13 cellular contexts compared by ENCODE assay signal in the genomic region with DNA sequence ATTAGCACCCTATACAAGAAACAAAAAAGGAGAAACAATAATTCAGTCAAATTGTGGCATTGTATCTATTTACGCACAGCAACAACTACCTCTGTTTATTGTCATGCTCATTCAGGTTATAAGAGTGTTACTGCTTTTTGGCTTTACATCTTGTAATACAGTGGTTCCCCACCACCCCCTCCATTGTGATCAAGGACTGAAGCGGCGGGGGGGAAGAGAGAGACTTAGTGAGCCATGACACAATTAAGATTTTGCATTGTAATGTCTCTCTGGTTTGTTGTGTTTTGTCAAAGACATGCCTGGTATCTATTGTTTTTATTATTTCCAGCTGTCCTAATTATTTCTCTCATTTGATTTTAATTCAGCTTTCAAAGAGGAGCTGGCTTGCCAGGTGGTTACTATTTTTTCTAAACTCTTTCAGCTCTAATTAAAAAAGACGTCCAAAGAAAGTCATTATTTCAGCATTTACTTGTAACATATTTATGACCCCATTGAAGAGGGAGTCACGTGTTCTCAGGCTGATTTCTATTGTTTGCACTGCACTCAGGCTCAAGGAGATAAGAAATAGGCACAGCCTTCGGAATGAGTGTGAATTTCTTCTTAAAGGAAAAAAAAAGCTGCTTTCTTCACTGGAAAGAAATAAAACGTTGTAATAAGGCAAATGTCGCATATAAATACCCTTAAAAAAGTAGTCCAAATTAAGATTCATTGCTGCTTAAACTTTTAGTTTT.
DNase-seq lines count a peak whose midpoint lies in the region; ATAC-seq and TF ChIP-seq lines count a peak whose summit lies in the region.
"Had no signal": no experiment of that assay in that cellular context is flagged by ENCODE, and none has a peak within 500 bp of the region (broad histone marks: within the 10 kb centered on the region; RNA-seq: fewer than 3 reads in every experiment).

No MANE protein-coding gene starts in this region.

- no peak overlapping the region for H3K27ac Mint-ChIP-seq in Caco-2 (ENCODE audit: unreplicated experiment)
- no peak overlapping the region for H3K27ac Mint-ChIP-seq in activated T-helper 17 cell treated with anti-CD3 and anti-CD28 coated beads, Interleukin-2, amount 50 U/mL, for 72 hours
- H3K27ac Mint-ChIP-seq: T-helper 1 cell treated with Interleukin-12 subunit alpha and Interleukin-12 subunit beta and Interleukin-4 antibody, amounts not matched to agents 30 μg/mL and 1 μg/mL, for 36 hours had no signal

- no peaks in the 10 kb centered on the region for H3K79me2 ChIP-seq in mesendoderm (ENCODE audit: control insufficient read depth, insufficient read depth, low read length)

- ATAC-seq in SK-N-SH treated with all-trans-retinoic acid at 6 μM for 48 hours (peak; percentile 40; the same call in 1 of the 3 replicates), aorta (ENCODE audit: low FRiP score) (no peak), GM18873 (IDR thresholded peaks at IDR 0.05; ENCODE audit: low FRiP score, unreplicated experiment) (no peak)
- no peak for ATAC-seq in activated T-helper 17 cell treated with anti-CD3 and anti-CD28 coated beads, Interleukin-2, amount 50 U/mL, for 72 hours (replicated peaks)
- ATAC-seq: gastroesophageal sphincter had no signal

- CTCF ChIA-PET in Caco-2 (lab: Charles Lee) = no interaction called here

- no peak overlapping the region for H3K4me2 ChIP-seq in mesendoderm (ENCODE audit: low read length)

- no peak overlapping the region for H2BK120ac ChIP-seq in mesendoderm (ENCODE audit: low read depth, low read length)

- no peaks in the 10 kb centered on the region for H3K79me1 ChIP-seq in mesendoderm (ENCODE audit: low read length)

- TF ChIP-seq CTCF in Caco-2 (IDR thresholded peaks at IDR 0.05; ENCODE audit: insufficient read depth in 1 of 2, low read depth in 1 of 2, low read length in 1 of 2, severe bottlenecking in 1 of 2, unreplicated experiment in 1 of 2) = no peak

- BruUV-seq in Caco-2 (replicated peaks; lab: Mats Ljungman, UMichigan) = no TSS peak

- peak overlapping the region; percentile 12 for H3K4ac ChIP-seq in mesendoderm (ENCODE audit: low read depth, low read length)

- H3K36me3 Mint-ChIP-seq in Caco-2 (ENCODE audit: insufficient read depth, unreplicated experiment) = no peaks in the 10 kb centered on the region
- H3K36me3 Mint-ChIP-seq in activated T-helper 17 cell treated with anti-CD3 and anti-CD28 coated beads, Interleukin-2, amount 50 U/mL, for 72 hours (ENCODE audit: low read depth) = no peaks in the 10 kb centered on the region

- POLR2A ChIA-PET in Caco-2 (lab: Charles Lee) = no interaction called here

- H2BK15ac ChIP-seq in mesendoderm (replicated peaks; ENCODE audit: low read depth) = peak overlapping the region; percentile 25

- peaks cover 9% of the 10 kb centered on the region for H3K4me1 ChIP-seq in Caco-2
- H3K4me1 ChIP-seq in mesendoderm (ENCODE audit: control insufficient read depth, low read depth, low read length) = peaks cover 4% of the 10 kb centered on the region
- H3K4me1 ChIP-seq in aorta (ENCODE audit: control insufficient read depth in 1 of 2, insufficient read depth in 2 of 2, low read length in 2 of 2) = no peaks in the 10 kb centered on the region
- H3K4me1 ChIP-seq: gastroesophageal sphincter had no signal

- no peak overlapping the region for H2BK5ac ChIP-seq in mesendoderm (ENCODE audit: low read length)

- DNase-seq in Caco-2 (peak; percentile 29 to 41), NCI-H1105 treated with DMSO at 0.1 percent for 48 hours (lab: John Stamatoyannopoulos, UW) (peak; percentile 100), mesendoderm (peak; percentile 66), dedifferentiated amniotic fluid mesenchymal stem cell (ENCODE audit: extremely low spot score) (no peak), aorta (no peak)
- DNase-seq: activated effector memory CD4-positive, alpha-beta T cell treated with anti-CD3 and anti-CD28 coated beads, Interleukin-2, amount 50 U/mL, for 16 hours; AML-193; effector memory CD4-positive, alpha-beta T cell had no signal

- H3K36me3 ChIP-seq in Caco-2 (ENCODE audit: control insufficient read depth, insufficient read depth, low read length) = no peaks in the 10 kb centered on the region
- no peaks in the 10 kb centered on the region for H3K36me3 ChIP-seq in mesendoderm (ENCODE audit: control insufficient read depth, insufficient read depth, low read length)
- no peaks in the 10 kb centered on the region for H3K36me3 ChIP-seq in aorta (ENCODE audit: control insufficient read depth in 1 of 2, insufficient read depth in 2 of 2, low read length in 1 of 2)
- H3K36me3 ChIP-seq: gastroesophageal sphincter had no signal

- peaks cover 19% of the 10 kb centered on the region for H3K4me1 Mint-ChIP-seq in Caco-2 (ENCODE audit: low read depth, unreplicated experiment)
- H3K4me1 Mint-ChIP-seq in activated T-helper 17 cell treated with anti-CD3 and anti-CD28 coated beads, Interleukin-2, amount 50 U/mL, for 72 hours = peaks cover 14% of the 10 kb centered on the region

- no peak overlapping the region for H3K18ac ChIP-seq in mesendoderm (ENCODE audit: low read length)

- H3K27me3 ChIP-seq in Caco-2 (replicated peaks; ENCODE audit: control insufficient read depth, insufficient read depth, low read length) (no peaks in the 10 kb centered on the region), mesendoderm (ENCODE audit: insufficient read depth, low read length, poor library complexity) (no peaks in the 10 kb centered on the region), aorta (ENCODE audit: control insufficient read depth in 1 of 2, insufficient read depth in 2 of 2, low read length in 1 of 2) (no peaks in the 10 kb centered on the region)
- H3K27me3 ChIP-seq: gastroesophageal sphincter had no signal

- no peak overlapping the region for H3K23ac ChIP-seq in mesendoderm (ENCODE audit: low read length)

- no CpG with 5 or more reads among the region's 8 CpGs for WGBS in mesendoderm (ENCODE audit: extremely low coverage, insufficient coverage, low lambda C conversion rate)
- WGBS in aorta, 2 donors = 39 to 48% methylated on average over 7 to 8 of the region's 8 CpGs

- no peak overlapping the region for H3K4me3 ChIP-seq in Caco-2 (ENCODE audit: low read depth, low read length)
- no peak overlapping the region for H3K4me3 ChIP-seq in mesendoderm (ENCODE audit: low read length)
- no peak overlapping the region for H3K4me3 ChIP-seq in aorta (ENCODE audit: low read length in 2 of 2)
- H3K4me3 ChIP-seq: gastroesophageal sphincter had no signal

- no peaks in the 10 kb centered on the region for H3K27me3 Mint-ChIP-seq in Caco-2 (ENCODE audit: insufficient read depth, unreplicated experiment)
- no peaks in the 10 kb centered on the region for H3K27me3 Mint-ChIP-seq in activated T-helper 17 cell treated with anti-CD3 and anti-CD28 coated beads, Interleukin-2, amount 50 U/mL, for 72 hours

- intact Hi-C loops in Caco-2 (cut with micrococcal nuclease; ENCODE audit: unreplicated experiment) (no loop called here), aorta (cut with DNase I) (loop anchor here in 1 of 2 donors (10.0 kb wide), 1 partner anchor 57 kb away; no protein-coding TSS in a partner anchor)

- no peak overlapping the region for H2AK5ac ChIP-seq in mesendoderm (ENCODE audit: low read length)

- H3K27ac ChIP-seq in mesendoderm (ENCODE audit: low read depth, low read length) (no peak overlapping the region), aorta (ENCODE audit: low read depth in 1 of 2, low read length in 2 of 2) (no peak overlapping the region)
- H3K27ac ChIP-seq: gastroesophageal sphincter had no signal

- H4K5ac ChIP-seq in mesendoderm (ENCODE audit: low read length) = no peak overlapping the region

- H4K8ac ChIP-seq in mesendoderm (ENCODE audit: low read depth, low read length) = no peak overlapping the region

- no peak overlapping the region for H3K4me3 Mint-ChIP-seq in Caco-2 (ENCODE audit: unreplicated experiment)
- no peak overlapping the region for H3K4me3 Mint-ChIP-seq in activated T-helper 17 cell treated with anti-CD3 and anti-CD28 coated beads, Interleukin-2, amount 50 U/mL, for 72 hours
- H3K4me3 Mint-ChIP-seq: T-helper 1 cell treated with Interleukin-12 subunit alpha and Interleukin-12 subunit beta and Interleukin-4 antibody, amounts not matched to agents 30 μg/mL and 1 μg/mL, for 36 hours had no signal

- H3K56ac ChIP-seq in mesendoderm (ENCODE audit: low read length) = no peak overlapping the region

- no peaks in the 10 kb centered on the region for H3K9me3 Mint-ChIP-seq in Caco-2 (ENCODE audit: unreplicated experiment)
- H3K9me3 Mint-ChIP-seq in activated T-helper 17 cell treated with anti-CD3 and anti-CD28 coated beads, Interleukin-2, amount 50 U/mL, for 72 hours = no peaks in the 10 kb centered on the region

- H3K9me3 ChIP-seq in Caco-2 = no peaks in the 10 kb centered on the region
- H3K9me3 ChIP-seq in aorta (ENCODE audit: control insufficient read depth, low read length) = no peaks in the 10 kb centered on the region
- H3K9me3 ChIP-seq: gastroesophageal sphincter had no signal

- H3K9ac ChIP-seq in mesendoderm (ENCODE audit: low read length) = no peak overlapping the region

TF ChIP-seq in SK-N-SH treated with all-trans-retinoic acid at 6 μM for 48 hours, 23 proteins besides CTCF, POLR2A, EP300 and RAD21:
- TF ChIP-seq ARNTL (CRISPR knock-in tag; IDR thresholded peaks at IDR 0.05; ENCODE audit: borderline replicate concordance, low read depth) = 0 out of 2 replicates have a peak, but pooled peaks have one; percentile 8
- peak; percentile 79 for TF ChIP-seq TCF4 (CRISPR knock-in tag; IDR thresholded peaks at IDR 0.05; ENCODE audit: borderline replicate concordance)
- no peak for TF ChIP-seq ZFP30 (CRISPR knock-in tag; IDR thresholded peaks at IDR 0.05)

Comparison
In these comparisons a context has a peak if more than half of its experiments do, and no peak if none do; other contexts are left out.
1. DNase-seq: peak in Caco-2 (2 of 2), NCI-H1105 treated with DMSO at 0.1 percent for 48 hours (single experiment) and mesendoderm (single experiment); none in dedifferentiated amniotic fluid mesenchymal stem cell (single experiment) and aorta (0 of 2).